Comparison of ENCODE assay signal across 8 cellular contexts in genomic region chr14:75222208-75222701, GRCh38. TPM values are rescaled to one million over a fixed set of nuclear protein-coding genes. Genes with fewer than 3 reads are reported as not detected.
A peak's percentile ranks its signal among the peaks of the same experiment; 100 is the strongest.
DNase-seq lines count a peak whose midpoint lies in the region; ATAC-seq, FAIRE-seq and TF ChIP-seq lines count a peak whose summit lies in the region.

No MANE protein-coding gene starts in this region.

- CTCF ChIA-PET in Calu3 (lab: Charles Lee) = interaction anchor here (1.1 to 1.4 kb wide), 3 partner anchors 22 to 38 kb away, joined by 3 to 4 read pairs (median 3); no protein-coding TSS in a partner anchor

- dilution Hi-C loops in keratinocyte (cut with MboI; ENCODE audit: extremely low pct_ligation_motif_present, low sequenced_read_pairs) = no loop called here

- peak; percentile 40 for DNase-seq in Calu3
- DNase-seq in UCSD-AML1 (lab: John Stamatoyannopoulos, UW; ENCODE audit: unreplicated experiment) = peak; percentile 34
- no peak for DNase-seq in keratinocyte (ENCODE audit: low read depth, low spot score)
- DNase-seq in HAP-1 (ENCODE audit: low spot score in 2 of 2) = no peak
- no peak for DNase-seq in NCI-H2227 (lab: John Stamatoyannopoulos, UW; ENCODE audit: unreplicated experiment)
- DNase-seq in NCI-H2029 (lab: John Stamatoyannopoulos, UW) = no peak

- no peak for TF ChIP-seq CTCF in Calu3 (IDR thresholded peaks at IDR 0.05; ENCODE audit: unreplicated experiment)
- peak in 1 of 3 experiments; percentile 28 for TF ChIP-seq CTCF in keratinocyte (optimal IDR thresholded peaks at IDR 0.05 in 1 of 3, IDR thresholded peaks at IDR 0.05 in 1 of 3, conservative IDR thresholded peaks at IDR 0.05 in 1 of 3; ENCODE audit: extremely low read depth in 1 of 3, insufficient read depth in 2 of 3, low read length in 3 of 3)

- no peaks in the 10 kb centered on the region for H3K9me3 ChIP-seq in keratinocyte (ENCODE audit: control insufficient read depth, low read depth, low read length)
- H3K9me3 ChIP-seq in HAP-1 = no peaks in the 10 kb centered on the region

- no peak overlapping the region for H3K4me3 Mint-ChIP-seq in Calu3 (ENCODE audit: low read depth, unreplicated experiment)

- peaks cover 4% of the 10 kb centered on the region for H3K36me3 Mint-ChIP-seq in Calu3 (ENCODE audit: insufficient read depth, unreplicated experiment)

- TSS peak; percentile 37 for BruUV-seq in Calu3 (replicated peaks; lab: Mats Ljungman, UMichigan)

- H3K79me2 ChIP-seq in keratinocyte (ENCODE audit: control insufficient read depth, insufficient read depth, low read length) = no peaks in the 10 kb centered on the region

- H3K27ac ChIP-seq in keratinocyte (ENCODE audit: control insufficient read depth, insufficient read depth, low read length) = peak overlapping the region; percentile 81

- H3K4me2 ChIP-seq in keratinocyte (ENCODE audit: control insufficient read depth, extremely low read depth, insufficient read depth, low read depth, low read length) = peak overlapping the region; percentile 18

- intact Hi-C loops in Calu3 (cut with micrococcal nuclease; ENCODE audit: unreplicated experiment) = no loop called here

- peaks cover 40% of the 10 kb centered on the region for H3K4me1 Mint-ChIP-seq in Calu3 (ENCODE audit: low read depth, unreplicated experiment)

- in situ Hi-C loops in HAP-1 (cut with MboI; ENCODE audit: low sequenced_read_pairs) = no loop called here

- no peaks in the 10 kb centered on the region for H3K27me3 Mint-ChIP-seq in Calu3 (ENCODE audit: unreplicated experiment)

- FAIRE-seq in keratinocyte (lab: Jason Lieb, UNC) = peak; percentile 88

- peaks cover 18% of the 10 kb centered on the region for H3K4me1 ChIP-seq in keratinocyte (ENCODE audit: control insufficient read depth, extremely low read depth, insufficient read depth, low read length)
- peaks cover 5% of the 10 kb centered on the region; the same call in 1 of the 2 replicates for H3K4me1 ChIP-seq in HAP-1

- peak overlapping the region; percentile 19 for H3K27ac Mint-ChIP-seq in Calu3 (ENCODE audit: unreplicated experiment)

- peak overlapping the region; percentile 58 for H2AFZ ChIP-seq in keratinocyte (ENCODE audit: control insufficient read depth, low read length)

- no peaks in the 10 kb centered on the region for H3K9me3 Mint-ChIP-seq in Calu3 (ENCODE audit: low read depth, unreplicated experiment)

- no peaks in the 10 kb centered on the region for H4K20me1 ChIP-seq in keratinocyte (ENCODE audit: control insufficient read depth, extremely low read depth, insufficient read depth, low read length)

- no peaks in the 10 kb centered on the region for H3K36me3 ChIP-seq in keratinocyte (ENCODE audit: control insufficient read depth in 2 of 2, extremely low read depth in 1 of 2, insufficient read depth in 2 of 2, low read length in 2 of 2)
- no peaks in the 10 kb centered on the region for H3K36me3 ChIP-seq in HAP-1 (replicated peaks)

- no peaks in the 10 kb centered on the region for H3K27me3 ChIP-seq in keratinocyte (ENCODE audit: control insufficient read depth, extremely low read depth, insufficient read depth, low read length)
- no peaks in the 10 kb centered on the region for H3K27me3 ChIP-seq in HAP-1 (ENCODE audit: low read depth)

- H3K9me1 ChIP-seq in keratinocyte (ENCODE audit: control insufficient read depth, extremely low read depth, insufficient read depth, low read length) = no peaks in the 10 kb centered on the region

- no peak overlapping the region for H3K4me3 ChIP-seq in keratinocyte (ENCODE audit: control insufficient read depth in 2 of 3, extremely low read depth in 1 of 3, insufficient read depth in 2 of 3, low read depth in 1 of 3, low read length in 3 of 3)
- H3K4me3 ChIP-seq in HAP-1 = no peak overlapping the region

- H3K9ac ChIP-seq in keratinocyte (ENCODE audit: control insufficient read depth, extremely low read depth, insufficient read depth, low read length) = peak overlapping the region; percentile 43

- ATAC-seq in HG02798 (IDR thresholded peaks at IDR 0.05; ENCODE audit: poor library complexity, unreplicated experiment) (peak; percentile 57), GM18858 (IDR thresholded peaks at IDR 0.05; ENCODE audit: unreplicated experiment) (no peak)

RNA-seq across cellular contexts. Expression of gene TMED10, which starts 45.8 kb away (rescaled TPM):
- total RNA-seq in Calu3 (2022) = 391 and 434 TPM in 2 replicates
- polyA plus RNA-seq in keratinocyte = 306 to 428 TPM (median 380 TPM) in 3 replicates
- 83.4 TPM for polyA plus RNA-seq in keratinocyte (2011; ENCODE audit: low read depth)
- polyA plus RNA-seq in keratinocyte (2011; cell fraction: cytosol; rRNA removed) = 201 and 388 TPM in 2 replicates
- polyA plus RNA-seq in keratinocyte (2011; cell fraction: nucleus; rRNA removed) = 420 and 431 TPM in 2 replicates
- polyA plus RNA-seq in keratinocyte (2012; ENCODE audit: low replicate concordance) = 157 and 253 TPM in 2 replicates
- polyA minus RNA-seq in keratinocyte = 565 to 838 TPM (median 646 TPM) in 3 replicates
- 534 TPM for polyA minus RNA-seq in keratinocyte (2011; cell fraction: cytosol; rRNA and poly(A)+ RNA removed)
- 437 and 484 TPM in 2 replicates for polyA minus RNA-seq in keratinocyte (2011; cell fraction: nucleus; rRNA and poly(A)+ RNA removed)

RNA-seq across cellular contexts. Expression of gene FOS, which starts 56.4 kb away (rescaled TPM):
- 149 and 183 TPM in 2 replicates for total RNA-seq in Calu3 (2022)
- 29.2 to 141 TPM (median 121 TPM) in 3 replicates for polyA plus RNA-seq in keratinocyte
- 203 TPM for polyA plus RNA-seq in keratinocyte (2011; ENCODE audit: low read depth)
- 59.7 and 69.9 TPM in 2 replicates for polyA plus RNA-seq in keratinocyte (2011; cell fraction: cytosol; rRNA removed)
- polyA plus RNA-seq in keratinocyte (2011; cell fraction: nucleus; rRNA removed) = 468 and 530 TPM in 2 replicates
- 11.9 and 76.3 TPM in 2 replicates for polyA plus RNA-seq in keratinocyte (2012; ENCODE audit: low replicate concordance)
- polyA minus RNA-seq in keratinocyte = 33.5 to 179 TPM (median 146 TPM) in 3 replicates
- polyA minus RNA-seq in keratinocyte (2011; cell fraction: cytosol; rRNA and poly(A)+ RNA removed) = 174 TPM
- polyA minus RNA-seq in keratinocyte (2011; cell fraction: nucleus; rRNA and poly(A)+ RNA removed) = 415 and 474 TPM in 2 replicates

Comparison
In these comparisons a context has a peak if more than half of its experiments do, and no peak if none do; other contexts are left out.
1. DNase-seq: peak in Calu3 (single experiment) and UCSD-AML1 (single experiment); none in keratinocyte (single experiment), HAP-1 (0 of 2), NCI-H2227 (single experiment) and NCI-H2029 (single experiment).